ENCODE assay signal across 18 cellular contexts in genomic region chr22:23279781-23280180, GRCh38.
DNase-seq lines count a peak whose midpoint lies in the region; ATAC-seq and TF ChIP-seq lines count a peak whose summit lies in the region.
"Had no signal": no experiment of that assay in that cellular context is flagged by ENCODE, and none has a peak within 500 bp of the region (broad histone marks: within the 10 kb centered on the region; RNA-seq: fewer than 3 reads in every experiment).

No MANE protein-coding gene starts in this region.

- peaks cover 45% of the 10 kb centered on the region for H3K4me1 ChIP-seq in RWPE2 (ENCODE audit: insufficient read depth, poor library complexity, severe bottlenecking)
- H3K4me1 ChIP-seq in rectal smooth muscle tissue (ENCODE audit: control insufficient read depth, insufficient read depth, low read length): peaks cover 26% of the 10 kb centered on the region

- H3K9ac ChIP-seq in rectal smooth muscle tissue (ENCODE audit: low read length): no peak overlapping the region
- H3K9ac ChIP-seq: SK-N-SH had no signal

- TF ChIP-seq CTCF in RWPE2 (IDR thresholded peaks at IDR 0.05; ENCODE audit: poor library complexity, severe bottlenecking) (no peak), omental fat pad (IDR thresholded peaks at IDR 0.05) (no peak)

- H3K4me3 ChIP-seq in RWPE2 (ENCODE audit: severe bottlenecking): no peak overlapping the region
- no peak overlapping the region for H3K4me3 ChIP-seq in rectal smooth muscle tissue (ENCODE audit: low read length)
- H3K4me3 ChIP-seq: GM12878 had no signal

- peaks cover 71% of the 10 kb centered on the region for H3K36me3 ChIP-seq in RWPE2 (ENCODE audit: low read depth)
- H3K36me3 ChIP-seq in rectal smooth muscle tissue (ENCODE audit: control insufficient read depth, insufficient read depth, low read length): peaks cover 11% of the 10 kb centered on the region

- no peaks in the 10 kb centered on the region for H3K27me3 ChIP-seq in RWPE2 (ENCODE audit: insufficient read depth, poor library complexity, severe bottlenecking)
- H3K27me3 ChIP-seq in rectal smooth muscle tissue (ENCODE audit: control insufficient read depth, insufficient read depth, low read length): no peaks in the 10 kb centered on the region

- no peak for ATAC-seq in RWPE2 (ENCODE audit: low read depth)
- ATAC-seq in HG02798 (IDR thresholded peaks at IDR 0.05; ENCODE audit: poor library complexity, unreplicated experiment): no peak
- ATAC-seq in omental fat pad (ENCODE audit: low FRiP score): no peak
- ATAC-seq: GM12878, left lobe of liver had no signal

- peaks cover 7% of the 10 kb centered on the region for H3K9me3 ChIP-seq in RWPE2 (ENCODE audit: severe bottlenecking)
- H3K9me3 ChIP-seq: SK-N-SH had no signal

- peak overlapping the region; percentile 77 for H3K27ac ChIP-seq in RWPE2 (ENCODE audit: poor library complexity, severe bottlenecking)
- H3K27ac ChIP-seq in epithelial cell of prostate: peak overlapping the region; percentile 75
- H3K27ac ChIP-seq in rectal smooth muscle tissue (ENCODE audit: low read depth, low read length): peak overlapping the region; percentile 68

- DNase-seq in ELR (ENCODE audit: low read depth): peak; percentile 46
- DNase-seq in RWPE2 (ENCODE audit: low spot score): no peak
- peak; percentile 51 for DNase-seq in epithelial cell of prostate (ENCODE audit: low read depth, low spot score)
- DNase-seq in nucleus accumbens (lab: John Stamatoyannopoulos, UW): no peak
- DNase-seq in NCI-H2107 (lab: John Stamatoyannopoulos, UW): no peak
- DNase-seq in omental fat pad (ENCODE audit: low spot score): no peak
- DNase-seq: activated CD4-positive, alpha-beta T cell treated with anti-CD3 and anti-CD28 coated beads for 4 hours; activated naive CD4-positive, alpha-beta T cell; dermis blood vessel endothelial cell; NCI-H2029; NK-92 treated with Interleukin-12 subunit alpha and Interleukin-12 subunit beta, amount 100 ng/mL, for 24 hours; posterior cingulate gyrus; SK-N-SH; stimulated activated CD4-positive, alpha-beta T cell treated with anti-CD3 and anti-CD28 coated beads, Interleukin-4, amount 100 ng/mL, for 1 hour had no signal

Comparison
In these comparisons a context has a peak if more than half of its experiments do, and no peak if none do; other contexts are left out.
1. DNase-seq: peak in ELR (single experiment) and epithelial cell of prostate (single experiment); none in RWPE2 (single experiment), nucleus accumbens (0 of 56), NCI-H2107 (single experiment) and omental fat pad (single experiment).
2. Peak in every context shown above with its lines, with median percentiles within 50 percentile points of each other: H3K27ac ChIP-seq.